ENCODE assay signal across 24 cellular contexts in genomic region chr6:147841749-147842148, GRCh38.
"Had no signal": no experiment of that assay in that cellular context is flagged by ENCODE, and none has a peak within 500 bp of the region (broad histone marks: within the 10 kb centered on the region; RNA-seq: fewer than 3 reads in every experiment).

No MANE protein-coding gene starts in this region.

- H3K27ac ChIP-seq: colonic mucosa, dorsolateral prefrontal cortex, epithelial cell of prostate, gastroesophageal sphincter, left ventricle myocardium inferior, testis, uterus had no signal

- H3K4me3 Mint-ChIP-seq: activated B cell treated with CpG ODN at 0.5 μM for 24 hours; activated CD4-positive, alpha-beta T cell treated with anti-CD3 and anti-CD28 coated beads for 36 hours; activated naive CD4-positive, alpha-beta T cell treated with anti-CD3 and anti-CD28 coated beads for 36 hours; activated naive CD8-positive, alpha-beta T cell treated with anti-CD3 and anti-CD28 coated beads, Interleukin-2, amount 10 ng/mL, durations not matched to agents 7 days and 5 days; activated T-cell treated with anti-CD3 and anti-CD28 coated beads, Interleukin-2, amount 50 U/mL, for 72 hours; endodermal cell; mesothelial cell of epicardium; naive thymus-derived CD8-positive, alpha-beta T cell had no signal

- H3K27me3 Mint-ChIP-seq: activated B cell treated with CpG ODN at 0.5 μM for 24 hours; activated CD4-positive, alpha-beta T cell treated with anti-CD3 and anti-CD28 coated beads for 36 hours; activated naive CD8-positive, alpha-beta T cell treated with anti-CD3 and anti-CD28 coated beads, Interleukin-2, amount 10 ng/mL, durations not matched to agents 7 days and 5 days; naive thymus-derived CD8-positive, alpha-beta T cell had no signal

- H3K9me3 Mint-ChIP-seq: activated naive CD4-positive, alpha-beta T cell treated with anti-CD3 and anti-CD28 coated beads for 36 hours; activated naive CD8-positive, alpha-beta T cell treated with anti-CD3 and anti-CD28 coated beads, Interleukin-2, amount 10 ng/mL, durations not matched to agents 7 days and 5 days; endodermal cell had no signal

- H3K36me3 ChIP-seq: colonic mucosa, gastroesophageal sphincter, left ventricle myocardium inferior, uterus had no signal

- H3K4me1 Mint-ChIP-seq: activated B cell treated with CpG ODN at 0.5 μM for 24 hours; activated CD4-positive, alpha-beta T cell treated with anti-CD3 and anti-CD28 coated beads for 36 hours; activated naive CD8-positive, alpha-beta T cell treated with anti-CD3 and anti-CD28 coated beads, Interleukin-2, amount 10 ng/mL, durations not matched to agents 7 days and 5 days; endodermal cell; naive thymus-derived CD8-positive, alpha-beta T cell had no signal

- H3K36me3 Mint-ChIP-seq: activated naive CD8-positive, alpha-beta T cell treated with anti-CD3 and anti-CD28 coated beads, Interleukin-2, amount 10 ng/mL, durations not matched to agents 7 days and 5 days; naive thymus-derived CD8-positive, alpha-beta T cell had no signal

- FAIRE-seq: bronchial epithelial cell had no signal

- H3K27me3 ChIP-seq: colonic mucosa, gastroesophageal sphincter, testis, uterus had no signal

- H3K4me3 ChIP-seq: colonic mucosa, dorsolateral prefrontal cortex, gastroesophageal sphincter, left ventricle myocardium inferior, testis, uterus had no signal

- DNase-seq: activated B cell treated with CpG ODN at 0.5 μM for 24 hours; activated CD4-positive, alpha-beta T cell treated with anti-CD3 and anti-CD28 coated beads for 36 hours; activated CD4-positive, alpha-beta T cell treated with anti-CD3 and anti-CD28 coated beads, Interleukin-2, amount 50 U/mL, for 48 hours; activated effector memory CD4-positive, alpha-beta T cell treated with Interleukin-2 at 50 U/mL for 16 hours; activated naive CD4-positive, alpha-beta T cell treated with anti-CD3 and anti-CD28 coated beads for 36 hours; activated naive CD8-positive, alpha-beta T cell treated with anti-CD3 and anti-CD28 coated beads, Interleukin-2, amount 10 ng/mL, durations not matched to agents 7 days and 5 days; activated T-cell treated with anti-CD3 and anti-CD28 coated beads, Interleukin-2, amount 50 U/mL, for 72 hours; amniotic stem cell; colonic mucosa; dorsolateral prefrontal cortex; endodermal cell; head of caudate nucleus; hypothalamus; left ventricle myocardium inferior; naive thymus-derived CD8-positive, alpha-beta T cell; stimulated activated CD4-positive, alpha-beta T cell treated with anti-CD3 and anti-CD28 coated beads, Interleukin-4, amount 100 ng/mL, for 1 hour; stimulated activated naive CD4-positive, alpha-beta T cell; testis; trophoblast cell; uterus had no signal

- H3K9me3 ChIP-seq: colonic mucosa, gastroesophageal sphincter, testis, uterus had no signal

- H3K27ac Mint-ChIP-seq: activated B cell treated with CpG ODN at 0.5 μM for 24 hours; activated CD4-positive, alpha-beta T cell treated with anti-CD3 and anti-CD28 coated beads for 36 hours; activated naive CD4-positive, alpha-beta T cell treated with anti-CD3 and anti-CD28 coated beads for 36 hours; activated naive CD8-positive, alpha-beta T cell treated with anti-CD3 and anti-CD28 coated beads, Interleukin-2, amount 10 ng/mL, durations not matched to agents 7 days and 5 days; activated T-cell treated with anti-CD3 and anti-CD28 coated beads, Interleukin-2, amount 50 U/mL, for 72 hours; endodermal cell; mesothelial cell of epicardium; naive thymus-derived CD8-positive, alpha-beta T cell had no signal

- H3K4me1 ChIP-seq: colonic mucosa, gastroesophageal sphincter, left ventricle myocardium inferior, testis, uterus had no signal

- ATAC-seq: activated CD4-positive, alpha-beta T cell treated with anti-CD3 and anti-CD28 coated beads for 36 hours; activated T-cell treated with anti-CD3 and anti-CD28 coated beads, Interleukin-2, amount 50 U/mL, for 72 hours; gastroesophageal sphincter; naive thymus-derived CD8-positive, alpha-beta T cell had no signal
